19 cellular contexts compared by ENCODE assay signal in the genomic region with DNA sequence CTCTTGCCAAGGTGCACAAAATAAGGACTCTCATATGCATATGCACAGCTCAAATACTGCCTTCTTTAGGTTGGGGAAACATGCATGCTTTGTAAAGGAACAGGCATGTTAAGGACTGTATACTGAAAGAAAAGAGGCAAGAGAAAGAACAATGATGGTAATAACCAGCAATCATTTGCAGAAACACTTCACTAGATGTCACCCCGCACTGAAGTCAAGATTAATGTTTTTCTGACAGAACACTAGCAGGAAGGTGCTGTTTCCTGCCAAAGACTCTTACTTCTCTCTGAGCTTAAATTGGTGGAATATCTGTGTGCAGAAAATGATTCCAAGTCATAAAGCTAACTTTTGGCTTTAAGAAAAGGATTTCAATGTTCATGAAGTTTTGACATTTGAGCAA. TPM values are rescaled to one million over a fixed set of nuclear protein-coding genes. Genes with fewer than 3 reads are reported as not detected.
A peak's percentile ranks its signal among the peaks of the same experiment; 100 is the strongest.
DNase-seq lines count a peak whose midpoint lies in the region; ATAC-seq and TF ChIP-seq lines count a peak whose summit lies in the region.
"Had no signal": no experiment of that assay in that cellular context is flagged by ENCODE, and none has a peak within 500 bp of the region (broad histone marks: within the 10 kb centered on the region; RNA-seq: fewer than 3 reads in every experiment).

No MANE protein-coding gene starts in this region.

- H4K20me1 ChIP-seq in DOHH2 (ENCODE audit: control insufficient read depth, insufficient read depth, low read depth, low read length), result no peaks in the 10 kb centered on the region
- H4K20me1 ChIP-seq in Loucy (ENCODE audit: insufficient read depth, low read length, poor library complexity, severe bottlenecking), result no peaks in the 10 kb centered on the region
- H4K20me1 ChIP-seq in PC-3 (ENCODE audit: low read length), result no peaks in the 10 kb centered on the region

- H3K27ac ChIP-seq in DOHH2 (ENCODE audit: low read depth, low read length) (no peak overlapping the region), PC-3 (ENCODE audit: low read length) (no peak overlapping the region)
- H3K27ac ChIP-seq: GM23248, hepatocyte, sigmoid colon, SJSA1, tibial nerve had no signal

- H3K27me3 ChIP-seq in DOHH2 (ENCODE audit: control insufficient read depth, low read length), result no peaks in the 10 kb centered on the region
- H3K27me3 ChIP-seq in Loucy (ENCODE audit: insufficient read depth, low read length, poor library complexity, severe bottlenecking), result no peaks in the 10 kb centered on the region
- no peaks in the 10 kb centered on the region for H3K27me3 ChIP-seq in PC-3 (ENCODE audit: low read length)
- H3K27me3 ChIP-seq: hepatocyte, sigmoid colon, SJSA1, tibial nerve had no signal

- H3K79me2 ChIP-seq in DOHH2 (ENCODE audit: control insufficient read depth, low read length) (no peaks in the 10 kb centered on the region), Loucy (ENCODE audit: insufficient read depth, low read length) (no peaks in the 10 kb centered on the region), PC-3 (ENCODE audit: low read length) (no peaks in the 10 kb centered on the region)
- H3K79me2 ChIP-seq: hepatocyte had no signal

- H3K4me1 ChIP-seq in DOHH2 (ENCODE audit: control insufficient read depth, low read length) (no peaks in the 10 kb centered on the region), Loucy (ENCODE audit: insufficient read depth, low read length, poor library complexity, severe bottlenecking) (peaks cover 22% of the 10 kb centered on the region), PC-3 (ENCODE audit: insufficient read depth, low read length) (no peaks in the 10 kb centered on the region)
- H3K4me1 ChIP-seq: sigmoid colon, SJSA1, tibial nerve had no signal

- H3F3A ChIP-seq in DOHH2 (ENCODE audit: control insufficient read depth, insufficient read depth) (no peaks in the 10 kb centered on the region), Loucy (ENCODE audit: low read depth) (no peaks in the 10 kb centered on the region), PC-3 (ENCODE audit: low read length, unreplicated experiment) (no peaks in the 10 kb centered on the region)

- TF ChIP-seq CTCF in DOHH2 (IDR thresholded peaks at IDR 0.05; ENCODE audit: low read depth, low read length, poor library complexity, severe bottlenecking), result peak; percentile 15
- TF ChIP-seq CTCF in Loucy (conservative IDR thresholded peaks at IDR 0.05; ENCODE audit: low read length), result peak; percentile 51
- no peak for TF ChIP-seq CTCF in PC-3 (conservative IDR thresholded peaks at IDR 0.05; ENCODE audit: low read depth, low read length)

- H3K9me3 ChIP-seq in DOHH2 (ENCODE audit: control insufficient read depth, insufficient read depth, low read length), result no peaks in the 10 kb centered on the region
- 0 out of 2 replicates have a peak, but pooled peaks cover 3% of the 10 kb centered on the region for H3K9me3 ChIP-seq in Loucy (ENCODE audit: insufficient read depth, low read depth, low read length)
- no peaks in the 10 kb centered on the region for H3K9me3 ChIP-seq in PC-3 (ENCODE audit: low read length)
- H3K9me3 ChIP-seq: sigmoid colon, SJSA1, tibial nerve had no signal

- H3K4me2 ChIP-seq in DOHH2 (ENCODE audit: low read length) (no peak overlapping the region), Loucy (ENCODE audit: low read depth, low read length, poor library complexity, severe bottlenecking) (peak overlapping the region; percentile 34), PC-3 (ENCODE audit: low read length) (no peak overlapping the region)
- H3K4me2 ChIP-seq: hepatocyte had no signal

- H3K9ac ChIP-seq in Loucy (ENCODE audit: low read depth, low read length, poor library complexity, severe bottlenecking), result no peak overlapping the region
- H3K9ac ChIP-seq in PC-3 (ENCODE audit: low read length), result no peak overlapping the region
- H3K9ac ChIP-seq: GM23248 had no signal

- H3K4me3 ChIP-seq in DOHH2 (ENCODE audit: low read length) (no peak overlapping the region), Loucy (ENCODE audit: low read length, poor library complexity, severe bottlenecking) (no peak overlapping the region), PC-3 (ENCODE audit: low read length) (no peak overlapping the region)
- H3K4me3 ChIP-seq: GM23248, hepatocyte, sigmoid colon, SJSA1, tibial nerve had no signal

- CTCF ChIA-PET in PC-3 (lab: Charles Lee), result interaction anchor here (0.6 kb wide), 1 partner anchor 223 kb away, joined by 5 read pairs; no protein-coding TSS in a partner anchor

- DNase-seq in PC-3 (no peak), lung microvascular endothelial cell (ENCODE audit: low read depth in 2 of 2) (peak; percentile 4 to 5)
- no peak for DNase-seq in activated CD4-positive, alpha-beta T cell treated with anti-CD3 and anti-CD28 coated beads, Interleukin-2, amount 50 U/mL, for 48 hours
- DNase-seq: activated CD4-positive, alpha-beta T cell treated with anti-CD3 and anti-CD28 coated beads for 1 hour; AML-193; GM23248; NCI-H1694 treated with DMSO at 0.1 percent for 48 hours; NCI-H526; sigmoid colon; stimulated activated naive B cell treated with anti-CD40 and anti-IgM and Interleukin-4, amounts not matched to agents 10 μg/mL and 1 μg/mL and 100 μg/mL, for 72 hours had no signal

- BruUV-seq in PC-3 (replicated peaks; lab: Mats Ljungman, UMichigan), result no TSS peak

- H3K36me3 ChIP-seq in DOHH2 (ENCODE audit: control insufficient read depth, low read length) (no peaks in the 10 kb centered on the region), Loucy (ENCODE audit: insufficient read depth, low read length) (no peaks in the 10 kb centered on the region), PC-3 (ENCODE audit: low read depth, low read length) (no peaks in the 10 kb centered on the region)
- H3K36me3 ChIP-seq: sigmoid colon, SJSA1, tibial nerve had no signal

- H2AFZ ChIP-seq in Loucy (ENCODE audit: low read length) (no peak overlapping the region), PC-3 (ENCODE audit: low read length) (no peak overlapping the region)
- H2AFZ ChIP-seq: GM23248, hepatocyte had no signal

- peak; percentile 22; the same call in 1 of the 2 replicates for ATAC-seq in PC-3
- ATAC-seq in HG03025 (IDR thresholded peaks at IDR 0.05; ENCODE audit: low FRiP score, unreplicated experiment), result no peak
- no peak for ATAC-seq in HG03432 (IDR thresholded peaks at IDR 0.05; ENCODE audit: unreplicated experiment)
- ATAC-seq: Panc1; stimulated activated naive B cell treated with anti-CD40 and anti-IgM and Interleukin-4, amounts not matched to agents 10 μg/mL and 1 μg/mL and 100 μg/mL, for 72 hours had no signal

- H3K9me2 ChIP-seq in DOHH2 (replicated peaks; ENCODE audit: control insufficient read depth, low read length) (no peaks in the 10 kb centered on the region), Loucy (replicated peaks; ENCODE audit: low read depth, low read length) (no peaks in the 10 kb centered on the region), PC-3 (replicated peaks; ENCODE audit: low read length) (no peaks in the 10 kb centered on the region)

- POLR2A ChIA-PET in PC-3 (lab: Charles Lee; ENCODE audit: unreplicated experiment), result interaction anchor here (0.5 to 0.6 kb wide), 2 partner anchors 21 to 119 kb away, joined by 3 to 5 read pairs; no protein-coding TSS in a partner anchor

- intact Hi-C loops in PC-3 (cut with micrococcal nuclease), result no loop called here

RNA-seq across cellular contexts. Expression of gene CSRNP3, which starts 19.4 kb away (rescaled TPM):
- total RNA-seq in PC-3 (2014; rRNA removed), result 2.2 and 8.3 TPM in 2 replicates
- total RNA-seq in lung microvascular endothelial cell, result 0.44 and 0.99 TPM in 2 replicates
- total RNA-seq: HT1080, SJSA1 had no signal

Comparison
In these comparisons a context has a peak if more than half of its experiments do, and no peak if none do; other contexts are left out.
1. DNase-seq: peak in lung microvascular endothelial cell (2 of 2); none in PC-3 (single experiment) and activated CD4-positive, alpha-beta T cell treated with anti-CD3 and anti-CD28 coated beads, Interleukin-2, amount 50 U/mL, for 48 hours (0 of 2).